Comparison of ENCODE assay signal across 10 cellular contexts in the genomic region with DNA sequence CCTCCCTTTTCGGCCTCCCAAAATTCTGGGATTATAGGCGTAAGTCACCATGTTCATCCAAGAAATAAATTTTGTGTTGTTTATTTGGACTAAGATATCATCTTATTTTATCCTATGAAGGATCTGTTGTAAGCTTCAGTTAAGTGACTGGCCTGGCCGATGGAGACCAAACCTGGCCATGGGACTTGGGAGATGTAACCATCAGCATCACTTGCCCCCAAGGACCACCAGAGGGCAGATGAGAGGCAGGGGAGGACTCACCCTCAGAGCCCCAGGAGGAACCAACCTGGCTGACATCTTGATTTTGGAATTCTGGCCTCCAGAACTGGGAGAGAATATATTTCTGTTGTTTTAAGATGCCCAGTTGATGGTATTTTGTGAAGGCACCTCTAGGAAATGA.
DNase-seq lines count a peak whose midpoint lies in the region; ATAC-seq, FAIRE-seq and TF ChIP-seq lines count a peak whose summit lies in the region.
"Had no signal": no experiment of that assay in that cellular context is flagged by ENCODE, and none has a peak within 500 bp of the region (broad histone marks: within the 10 kb centered on the region; RNA-seq: fewer than 3 reads in every experiment).

No MANE protein-coding gene starts in this region.

- H3K27ac ChIP-seq in H1 (ENCODE audit: low read depth, low read length): no peak overlapping the region

- H4K5ac ChIP-seq in H1 (ENCODE audit: insufficient read length, low read depth, low read length): no peak overlapping the region

- H3K23ac ChIP-seq in H1 (ENCODE audit: insufficient read length): no peak overlapping the region

- no peaks in the 10 kb centered on the region for H3K4me1 ChIP-seq in H1 (replicated peaks in 1 of 4; ENCODE audit: control insufficient read depth in 3 of 4, insufficient read depth in 4 of 4, low read length in 3 of 4)

- H2BK20ac ChIP-seq in H1 (ENCODE audit: low read length): no peak overlapping the region

- no peaks in the 10 kb centered on the region for H3K79me2 ChIP-seq in H1 (ENCODE audit: control insufficient read depth in 1 of 2, insufficient read depth in 2 of 2, low read length in 2 of 2)

- H2AK5ac ChIP-seq in H1 (ENCODE audit: low read depth, low read length): no peak overlapping the region

- H3K56ac ChIP-seq in H1 (replicated peaks; ENCODE audit: insufficient read length, low read depth, low read length): no peak overlapping the region

- CTCF ChIA-PET in H1 (lab: Charles Lee; ENCODE audit: partially characterized antibody): interaction anchor here (1.4 kb wide), 1 partner anchor 15 kb away, joined by 4 read pairs; no protein-coding TSS in a partner anchor

- no peaks in the 10 kb centered on the region for H3K36me3 ChIP-seq in H1 (ENCODE audit: control insufficient read depth in 2 of 4, insufficient read depth in 4 of 4, low read length in 3 of 4)

- FAIRE-seq in H1 (lab: Jason Lieb, UNC): no peak

- H3K18ac ChIP-seq in H1 (ENCODE audit: extremely low read depth, low read length): no peak overlapping the region

- H3K23me2 ChIP-seq in H1 (ENCODE audit: low read depth, low read length): no peaks in the 10 kb centered on the region

- no peak overlapping the region for H3K4me2 ChIP-seq in H1 (ENCODE audit: insufficient read depth in 1 of 2, low read depth in 2 of 2, low read length in 2 of 2)

- H3K9ac ChIP-seq in H1 (replicated peaks in 1 of 4; ENCODE audit: extremely low read depth in 1 of 4, low read depth in 3 of 4, low read length in 3 of 4): no peak overlapping the region

- no peaks in the 10 kb centered on the region for H4K20me1 ChIP-seq in H1 (replicated peaks in 1 of 2; ENCODE audit: control insufficient read depth in 1 of 2, insufficient read depth in 2 of 2, low read length in 2 of 2)

- no peak overlapping the region for H4K91ac ChIP-seq in H1 (replicated peaks; ENCODE audit: insufficient read length, low read length)

- no peak overlapping the region for H3K4me3 Mint-ChIP-seq in natural killer cell
- H3K4me3 Mint-ChIP-seq in natural killer cell treated with Interleukin-12 subunit alpha and Interleukin-12 subunit beta and Interleukin-15 and Interleukin-18, amount 100 ng/mL, for 72 hours: no peak overlapping the region
- H3K4me3 Mint-ChIP-seq: central memory CD8-positive, alpha-beta T cell; T-helper 17 cell had no signal

- no peak overlapping the region for H2BK120ac ChIP-seq in H1 (replicated peaks; ENCODE audit: low read depth, low read length)

- H3K27ac Mint-ChIP-seq in natural killer cell: no peak overlapping the region
- H3K27ac Mint-ChIP-seq in natural killer cell treated with Interleukin-12 subunit alpha and Interleukin-12 subunit beta and Interleukin-15 and Interleukin-18, amount 100 ng/mL, for 72 hours: no peak overlapping the region
- H3K27ac Mint-ChIP-seq: T-helper 17 cell had no signal

- H3K14ac ChIP-seq in H1 (ENCODE audit: insufficient read length): no peak overlapping the region

- no peaks in the 10 kb centered on the region for H3K27me3 Mint-ChIP-seq in natural killer cell (ENCODE audit: low read depth in 2 of 2)
- H3K27me3 Mint-ChIP-seq in natural killer cell treated with Interleukin-12 subunit alpha and Interleukin-12 subunit beta and Interleukin-15 and Interleukin-18, amount 100 ng/mL, for 72 hours: no peaks in the 10 kb centered on the region
- H3K27me3 Mint-ChIP-seq: central memory CD8-positive, alpha-beta T cell; T-helper 17 cell had no signal

- no peaks in the 10 kb centered on the region for H3K9me3 Mint-ChIP-seq in natural killer cell
- no peaks in the 10 kb centered on the region for H3K9me3 Mint-ChIP-seq in natural killer cell treated with Interleukin-12 subunit alpha and Interleukin-12 subunit beta and Interleukin-15 and Interleukin-18, amount 100 ng/mL, for 72 hours
- H3K9me3 Mint-ChIP-seq: central memory CD8-positive, alpha-beta T cell had no signal

- H2BK12ac ChIP-seq in H1 (ENCODE audit: low read depth, low read length): no peak overlapping the region

- H2AFZ ChIP-seq in H1 (ENCODE audit: low read length): no peak overlapping the region

- peaks cover 5 to 9% of the 10 kb centered on the region in 2 donors for H3K4me1 Mint-ChIP-seq in natural killer cell
- H3K4me1 Mint-ChIP-seq in natural killer cell treated with Interleukin-12 subunit alpha and Interleukin-12 subunit beta and Interleukin-15 and Interleukin-18, amount 100 ng/mL, for 72 hours (ENCODE audit: low read depth in 2 of 2): peaks cover 0 to 5% of the 10 kb centered on the region in 2 donors
- H3K4me1 Mint-ChIP-seq: central memory CD8-positive, alpha-beta T cell had no signal

- no peak overlapping the region for H4K8ac ChIP-seq in H1 (ENCODE audit: extremely low read depth, insufficient read depth, low read length)

- ATAC-seq in natural killer cell (peak in 1 of 3 donors; percentile 55), HG03097 (IDR thresholded peaks at IDR 0.05; ENCODE audit: low FRiP score, unreplicated experiment) (no peak), HG03521 (IDR thresholded peaks at IDR 0.05; ENCODE audit: unreplicated experiment) (no peak), HG03095 (IDR thresholded peaks at IDR 0.05; ENCODE audit: unreplicated experiment) (no peak)
- no peak for ATAC-seq in natural killer cell treated with Interleukin-12 subunit alpha and Interleukin-12 subunit beta and Interleukin-15 and Interleukin-18, amount 100 ng/mL, for 72 hours
- ATAC-seq: T-helper 17 cell had no signal

- H3K9me3 ChIP-seq in H1 (ENCODE audit: insufficient read depth in 2 of 2, low read depth in 1 of 2, low read length in 1 of 2): no peaks in the 10 kb centered on the region

- H3K27me3 ChIP-seq in H1 (replicated peaks in 1 of 4; ENCODE audit: control insufficient read depth in 3 of 4, extremely low read depth in 1 of 4, insufficient read depth in 3 of 4, low read length in 3 of 4): no peaks in the 10 kb centered on the region; a peak in 1 of 7 replicates

- TF ChIP-seq POLR2A in NB4 (IDR thresholded peaks at IDR 0.05; ENCODE audit: extremely low read depth, insufficient read length) (no peak), H1 (IDR thresholded peaks at IDR 0.05; ENCODE audit: control extremely low read depth in 1 of 2, low read depth in 2 of 2, low read length in 2 of 2) (no peak)

- H2BK5ac ChIP-seq in H1 (ENCODE audit: low read depth, low read length): no peak overlapping the region

- H2BK15ac ChIP-seq in H1 (ENCODE audit: low read length): no peak overlapping the region

- intact Hi-C loops in natural killer cell (cut with micrococcal nuclease): no loop called here

- H3K4ac ChIP-seq in H1 (replicated peaks; ENCODE audit: insufficient read length, low read depth, low read length): no peak overlapping the region

- TF ChIP-seq CTCF in natural killer cell (IDR thresholded peaks at IDR 0.05): peak; percentile 30
- TF ChIP-seq CTCF in NB4 (IDR thresholded peaks at IDR 0.05; ENCODE audit: low read depth, low read length): peak; percentile 51
- peak; percentile 42 to 66 (median 51); a peak in 3 of 4 replicates for TF ChIP-seq CTCF in H1 (IDR thresholded peaks at IDR 0.05; ENCODE audit: control extremely low read depth in 1 of 3, insufficient read depth in 1 of 3, low read depth in 1 of 3, low read length in 3 of 3)

- WGBS in H1 (ENCODE audit: extremely low coverage in 1 of 2, insufficient coverage in 1 of 2, insufficient read length in 1 of 2, insufficient replicate concordance in 2 of 2, low coverage in 1 of 2, low lambda C conversion rate in 2 of 2, missing lambda C conversion rate in 1 of 2), 2 experiments: 97% methylated on average over 3 of the region's 3 CpGs; no CpG with 5 or more reads in 1 of the 2 experiments

- H3K36me3 Mint-ChIP-seq in natural killer cell: no peaks in the 10 kb centered on the region
- no peaks in the 10 kb centered on the region for H3K36me3 Mint-ChIP-seq in natural killer cell treated with Interleukin-12 subunit alpha and Interleukin-12 subunit beta and Interleukin-15 and Interleukin-18, amount 100 ng/mL, for 72 hours

- DNase-seq in natural killer cell (no peak), NB4 (ENCODE audit: low read depth) (peak; percentile 38), H1 (ENCODE audit: low read depth in 1 of 2, low spot score in 2 of 2) (peak in 1 of 2 experiments; percentile 43)
- no peak for DNase-seq in natural killer cell treated with Interleukin-12 subunit alpha and Interleukin-12 subunit beta and Interleukin-15 and Interleukin-18, amount 100 ng/mL, for 72 hours (ENCODE audit: low spot score)
- DNase-seq in activated CD4-positive, alpha-beta T cell treated with anti-CD3 and anti-CD28 coated beads, Interleukin-2, amount 50 U/mL, for 1 hour: no peak
- DNase-seq: T-helper 17 cell had no signal

- no peak for TF ChIP-seq EP300 in H1 (IDR thresholded peaks at IDR 0.05; ENCODE audit: borderline replicate concordance in 1 of 2, low read depth in 2 of 2, low read length in 2 of 2)

- no peak overlapping the region for H3K4me3 ChIP-seq in NB4 (ENCODE audit: low read depth, low read length)
- H3K4me3 ChIP-seq in H1 (ENCODE audit: extremely low read depth in 1 of 4, insufficient read depth in 2 of 4, low read depth in 3 of 4, low read length in 4 of 4): no peak overlapping the region

- TF ChIP-seq RAD21 in H1 (IDR thresholded peaks at IDR 0.05 in 1 of 2, conservative IDR thresholded peaks at IDR 0.05 in 1 of 2; ENCODE audit: low read depth in 2 of 2, low read length in 2 of 2): peak; percentile 54 to 64

- no peaks in the 10 kb centered on the region for H3K79me1 ChIP-seq in H1 (ENCODE audit: low read depth, low read length)

- POLR2A ChIA-PET in H1 (lab: Charles Lee; ENCODE audit: partially characterized antibody): no interaction called here

TF ChIP-seq in H1, 55 proteins besides CTCF, POLR2A, EP300 and RAD21:
- TF ChIP-seq YY1 (IDR thresholded peaks at IDR 0.05; ENCODE audit: low read depth, low read length): 0 out of 2 replicates have a peak, but pooled peaks have one; percentile 57
- no peak for TF ChIP-seq JUND (IDR thresholded peaks at IDR 0.05; ENCODE audit: low read length)
TF ChIP-seq in H1: peak in this region for 1.
